Comparison of ENCODE assay signal across 19 cellular contexts in the genomic region with DNA sequence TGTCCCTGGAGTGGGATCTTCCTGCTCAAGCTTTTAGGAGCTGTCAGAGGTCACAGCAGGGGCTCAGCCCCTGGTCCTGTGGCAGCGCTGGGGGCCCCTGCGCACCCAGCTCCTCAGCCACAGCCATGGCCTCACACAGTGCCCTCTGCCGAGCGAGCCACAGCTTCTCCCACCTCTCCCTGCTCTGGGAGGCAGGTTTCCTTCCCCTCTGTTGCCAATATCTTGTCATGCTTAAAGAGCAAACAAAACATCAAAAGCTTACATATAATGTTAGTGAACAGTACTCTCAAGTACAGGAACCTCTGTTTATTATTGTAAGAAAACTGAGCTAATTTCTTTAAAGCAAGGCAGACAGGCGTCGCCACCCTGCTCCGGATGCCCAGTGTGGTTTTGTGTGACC.
"Had no signal": no experiment of that assay in that cellular context is flagged by ENCODE, and none has a peak within 500 bp of the region (broad histone marks: within the 10 kb centered on the region; RNA-seq: fewer than 3 reads in every experiment).

No MANE protein-coding gene starts in this region.

- H3K4me3 Mint-ChIP-seq: activated CD4-positive, alpha-beta T cell treated with anti-CD3 and anti-CD28 coated beads, Interleukin-2, amount 10 ng/mL, durations not matched to agents 7 days and 5 days; activated CD8-positive, alpha-beta T cell treated with anti-CD3 and anti-CD28 coated beads, Interleukin-2, amount 10 ng/mL, durations not matched to agents 7 days and 5 days; activated naive CD4-positive, alpha-beta T cell treated with anti-CD3 and anti-CD28 coated beads for 36 hours; activated T-cell treated with anti-CD3 and anti-CD28 coated beads, Interleukin-2, amount 50 U/mL, for 24 hours; brain; central memory CD8-positive, alpha-beta T cell; memory B cell; neural crest cell; type B pancreatic cell had no signal

- H3K9me3 Mint-ChIP-seq: activated CD4-positive, alpha-beta T cell treated with anti-CD3 and anti-CD28 coated beads, Interleukin-2, amount 10 ng/mL, durations not matched to agents 7 days and 5 days; activated T-cell treated with anti-CD3 and anti-CD28 coated beads, Interleukin-2, amount 50 U/mL, for 24 hours; activated T-helper 2 cell treated with anti-CD3 and anti-CD28 coated beads, Interferon-gamma antibody, Interleukin-2, Interleukin-4, amounts not matched to agents 10 μg/mL and 5 μg/mL and 100 μg/mL, durations not matched to agents 14 hours and 24 hours and 36 hours; memory B cell; neural crest cell; type B pancreatic cell had no signal

- H3K27me3 ChIP-seq: testis had no signal

- H3K36me3 ChIP-seq: gastrocnemius medialis, left ventricle myocardium inferior, prostate gland had no signal

- H3K27ac ChIP-seq: coronary artery, gastrocnemius medialis, left ventricle myocardium inferior, prostate gland, testis had no signal

- H3K4me1 ChIP-seq: gastrocnemius medialis, prostate gland, testis had no signal

- ATAC-seq: activated CD8-positive, alpha-beta T cell treated with anti-CD3 and anti-CD28 coated beads, Interleukin-2, amount 10 ng/mL, durations not matched to agents 7 days and 5 days; esophagus mucosa; gastrocnemius medialis; right cardiac atrium had no signal

- H3K27me3 Mint-ChIP-seq: central memory CD8-positive, alpha-beta T cell; memory B cell had no signal

- H3K36me3 Mint-ChIP-seq: brain, memory B cell, type B pancreatic cell had no signal

- H3K4me1 Mint-ChIP-seq: activated CD4-positive, alpha-beta T cell treated with anti-CD3 and anti-CD28 coated beads, Interleukin-2, amount 10 ng/mL, durations not matched to agents 7 days and 5 days; central memory CD8-positive, alpha-beta T cell; memory B cell had no signal

- H3K9me3 ChIP-seq: gastrocnemius medialis, left ventricle myocardium inferior, prostate gland, testis had no signal

- H3K27ac Mint-ChIP-seq: activated CD4-positive, alpha-beta T cell treated with anti-CD3 and anti-CD28 coated beads, Interleukin-2, amount 10 ng/mL, durations not matched to agents 7 days and 5 days; activated CD8-positive, alpha-beta T cell treated with anti-CD3 and anti-CD28 coated beads, Interleukin-2, amount 10 ng/mL, durations not matched to agents 7 days and 5 days; activated naive CD4-positive, alpha-beta T cell treated with anti-CD3 and anti-CD28 coated beads for 36 hours; activated T-cell treated with anti-CD3 and anti-CD28 coated beads, Interleukin-2, amount 50 U/mL, for 24 hours; activated T-helper 2 cell treated with anti-CD3 and anti-CD28 coated beads, Interferon-gamma antibody, Interleukin-2, Interleukin-4, amounts not matched to agents 10 μg/mL and 5 μg/mL and 100 μg/mL, durations not matched to agents 14 hours and 24 hours and 36 hours; memory B cell; type B pancreatic cell had no signal

- H3K4me3 ChIP-seq: coronary artery, gastrocnemius medialis, left ventricle myocardium inferior, prostate gland, testis had no signal

- DNase-seq: activated CD4-positive, alpha-beta T cell treated with anti-CD3 and anti-CD28 coated beads, Interleukin-2, amount 10 ng/mL, durations not matched to agents 7 days and 5 days; activated CD8-positive, alpha-beta T cell treated with anti-CD3 and anti-CD28 coated beads, Interleukin-2, amount 10 ng/mL, durations not matched to agents 7 days and 5 days; activated naive CD4-positive, alpha-beta T cell treated with anti-CD3 and anti-CD28 coated beads for 36 hours; activated T-cell treated with anti-CD3 and anti-CD28 coated beads, Interleukin-2, amount 50 U/mL, for 24 hours; gastrocnemius medialis; head of caudate nucleus; kidney; left ventricle myocardium inferior; right cardiac atrium; testis had no signal

- FAIRE-seq: kidney had no signal
